21 cellular contexts compared by ENCODE assay signal in the genomic region with DNA sequence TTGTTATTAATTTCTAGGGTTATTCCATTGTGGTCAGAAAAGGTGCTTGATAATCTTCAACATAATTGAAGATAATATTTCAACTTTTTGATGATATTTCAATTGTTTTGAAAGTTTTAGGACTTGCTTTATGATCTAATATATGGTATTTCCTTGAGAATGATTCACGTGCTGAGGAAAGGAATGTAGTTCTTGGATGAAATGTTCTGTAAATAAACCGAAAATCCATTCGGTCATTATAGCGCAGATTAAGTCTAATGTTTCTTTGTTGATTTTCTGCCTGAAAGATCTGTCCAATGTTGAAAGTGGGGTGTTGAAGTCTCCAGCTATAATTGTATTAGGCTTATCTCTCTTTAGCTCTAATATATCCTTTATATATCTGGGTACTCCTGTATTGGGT.
DNase-seq lines count a peak whose midpoint lies in the region; FAIRE-seq and TF ChIP-seq lines count a peak whose summit lies in the region.
"Had no signal": no experiment of that assay in that cellular context is flagged by ENCODE, and none has a peak within 500 bp of the region (broad histone marks: within the 10 kb centered on the region; RNA-seq: fewer than 3 reads in every experiment).

No MANE protein-coding gene starts in this region.

- no peaks in the 10 kb centered on the region for H3K79me2 ChIP-seq in SK-N-SH (ENCODE audit: insufficient read depth)

- no TSS peak for BruUV-seq in Caco-2 (replicated peaks; lab: Mats Ljungman, UMichigan)

- no peak overlapping the region for H3K9ac ChIP-seq in kidney (ENCODE audit: low read length in 2 of 2)
- H3K9ac ChIP-seq in SK-N-SH: no peak overlapping the region
- H3K9ac ChIP-seq: GM23248 had no signal

- no peaks in the 10 kb centered on the region for H3F3A ChIP-seq in SK-N-SH (replicated peaks; ENCODE audit: insufficient read depth)

- H3K9me2 ChIP-seq in SK-N-SH: no peaks in the 10 kb centered on the region

- H3K27me3 ChIP-seq in Caco-2 (replicated peaks; ENCODE audit: control insufficient read depth, insufficient read depth, low read length): no peaks in the 10 kb centered on the region
- no peaks in the 10 kb centered on the region for H3K27me3 ChIP-seq in SK-N-SH (ENCODE audit: insufficient read depth)

- CTCF ChIA-PET in Caco-2 (lab: Charles Lee) (no interaction called here), SK-N-SH (lab: Yijun Ruan, JAX) (no interaction called here)

- 89% methylated on average over 4 of the region's 4 CpGs for WGBS in SK-N-SH (ENCODE audit: low lambda C conversion rate)

- TF ChIP-seq EP300 in SK-N-SH (IDR thresholded peaks at IDR 0.05; ENCODE audit: borderline replicate concordance in 1 of 2, low read depth in 1 of 2, low read length in 1 of 2): no peak

- H3K4me1 ChIP-seq in Caco-2 (peaks cover 6% of the 10 kb centered on the region), kidney (ENCODE audit: control insufficient read depth in 1 of 2, insufficient read depth in 1 of 2, low read depth in 1 of 2, low read length in 2 of 2) (no peaks in the 10 kb centered on the region), SK-N-SH (ENCODE audit: control insufficient read depth in 1 of 2, insufficient read depth in 2 of 2, low read depth in 1 of 2, low read length in 1 of 2) (no peaks in the 10 kb centered on the region)

- no peak for TF ChIP-seq RAD21 in SK-N-SH (IDR thresholded peaks at IDR 0.05; ENCODE audit: low read length)

- peaks cover 28% of the 10 kb centered on the region for H3K4me1 Mint-ChIP-seq in osteocyte (ENCODE audit: unreplicated experiment)
- H3K4me1 Mint-ChIP-seq in Caco-2 (ENCODE audit: low read depth, unreplicated experiment): peaks cover 11% of the 10 kb centered on the region
- H3K4me1 Mint-ChIP-seq: CD4-positive, alpha-beta memory T cell had no signal

- H3K4me3 Mint-ChIP-seq in osteocyte (ENCODE audit: unreplicated experiment) (no peak overlapping the region), Caco-2 (ENCODE audit: unreplicated experiment) (no peak overlapping the region)
- H3K4me3 Mint-ChIP-seq: CD4-positive, alpha-beta memory T cell had no signal

- no peaks in the 10 kb centered on the region for H4K20me1 ChIP-seq in SK-N-SH (ENCODE audit: insufficient read depth)

- H3K9me3 ChIP-seq in Caco-2 (0 out of 2 replicates have a peak, but pooled peaks cover 4% of the 10 kb centered on the region), kidney (ENCODE audit: control insufficient read depth in 1 of 2, low read length in 2 of 2) (no peaks in the 10 kb centered on the region), SK-N-SH (peaks cover 4% of the 10 kb centered on the region)

- FAIRE-seq in kidney (lab: Jason Lieb, UNC): no peak
- FAIRE-seq: GM12891, GM18507, GM19239, H1 had no signal

- TF ChIP-seq CTCF in choroid plexus epithelial cell (conservative IDR thresholded peaks at IDR 0.05; ENCODE audit: low read depth, low read length) (no peak), osteocyte (IDR thresholded peaks at IDR 0.05) (no peak), Caco-2 (IDR thresholded peaks at IDR 0.05; ENCODE audit: insufficient read depth in 1 of 2, low read depth in 1 of 2, low read length in 1 of 2, severe bottlenecking in 1 of 2, unreplicated experiment in 1 of 2) (no peak), kidney (IDR thresholded peaks at IDR 0.05; ENCODE audit: borderline replicate concordance, extremely low read depth, insufficient read depth) (no peak), SK-N-SH (IDR thresholded peaks at IDR 0.05) (no peak)

- H3K9me3 Mint-ChIP-seq in osteocyte (ENCODE audit: unreplicated experiment) (peaks cover 17% of the 10 kb centered on the region), Caco-2 (ENCODE audit: unreplicated experiment) (peaks cover 30% of the 10 kb centered on the region)

- peak; percentile 5 for DNase-seq in EH (ENCODE audit: low read depth)
- peak; percentile 43 for DNase-seq in choroid plexus epithelial cell (ENCODE audit: low read depth)
- DNase-seq in fibroblast of gingiva (ENCODE audit: low read depth): peak; percentile 39
- no peak for DNase-seq in osteocyte (ENCODE audit: extremely low spot score, unreplicated experiment)
- no peak for DNase-seq in 8988T
- DNase-seq in Caco-2: no peak
- no peak for DNase-seq in kidney
- DNase-seq in SK-N-SH: no peak
- DNase-seq: ACHN; C1 segment of cervical spinal cord; CD4-positive, alpha-beta memory T cell; COR-L47; DMS79; GF-D8; GM23248; H7; HCEC 1CT had no signal

- POLR2A ChIA-PET in Caco-2 (lab: Charles Lee) (no interaction called here), SK-N-SH (lab: Yijun Ruan, JAX) (no interaction called here)

- no peak overlapping the region for H3K4me2 ChIP-seq in SK-N-SH

- H3K4me3 ChIP-seq in choroid plexus epithelial cell (ENCODE audit: low read depth, low read length): no peak overlapping the region
- H3K4me3 ChIP-seq in Caco-2 (ENCODE audit: low read depth, low read length): no peak overlapping the region
- H3K4me3 ChIP-seq in kidney (ENCODE audit: low read length in 2 of 2): no peak overlapping the region
- H3K4me3 ChIP-seq in SK-N-SH (ENCODE audit: low read depth in 2 of 2, low read length in 1 of 2): no peak overlapping the region
- H3K4me3 ChIP-seq: GM23248 had no signal

- no peak overlapping the region for H2AFZ ChIP-seq in SK-N-SH (ENCODE audit: low read depth)
- H2AFZ ChIP-seq: GM23248 had no signal

- intact Hi-C loops in Caco-2 (cut with micrococcal nuclease; ENCODE audit: unreplicated experiment): no loop called here
- intact Hi-C loops in kidney (cut with DNase I): no loop called here

- no peaks in the 10 kb centered on the region for H3K36me3 ChIP-seq in Caco-2 (ENCODE audit: control insufficient read depth, insufficient read depth, low read length)
- no peaks in the 10 kb centered on the region for H3K36me3 ChIP-seq in kidney (ENCODE audit: control insufficient read depth in 1 of 2, insufficient read depth in 2 of 2, low read length in 2 of 2)
- no peaks in the 10 kb centered on the region for H3K36me3 ChIP-seq in SK-N-SH (replicated peaks in 1 of 2; ENCODE audit: control insufficient read depth in 1 of 2, insufficient read depth in 2 of 2, low read length in 1 of 2)

- H3K27ac ChIP-seq in kidney (ENCODE audit: low read depth in 2 of 2, low read length in 2 of 2): no peak overlapping the region
- H3K27ac ChIP-seq in SK-N-SH (ENCODE audit: low read depth in 2 of 2, low read length in 1 of 2): no peak overlapping the region
- H3K27ac ChIP-seq: GM23248 had no signal

- H3K36me3 Mint-ChIP-seq in osteocyte (ENCODE audit: unreplicated experiment): peaks cover 12% of the 10 kb centered on the region
- H3K36me3 Mint-ChIP-seq in Caco-2 (ENCODE audit: insufficient read depth, unreplicated experiment): no peaks in the 10 kb centered on the region
- H3K36me3 Mint-ChIP-seq: CD4-positive, alpha-beta memory T cell had no signal

- H3K27ac Mint-ChIP-seq in osteocyte (ENCODE audit: unreplicated experiment) (peak overlapping the region; percentile 56), Caco-2 (ENCODE audit: unreplicated experiment) (no peak overlapping the region)
- H3K27ac Mint-ChIP-seq: CD4-positive, alpha-beta memory T cell had no signal

- no peaks in the 10 kb centered on the region for H3K27me3 Mint-ChIP-seq in osteocyte (ENCODE audit: unreplicated experiment)
- H3K27me3 Mint-ChIP-seq in Caco-2 (ENCODE audit: insufficient read depth, unreplicated experiment): no peaks in the 10 kb centered on the region

TF ChIP-seq in SK-N-SH, 30 proteins besides CTCF, POLR2A, EP300 and RAD21:
- TF ChIP-seq TCF12 (IDR thresholded peaks at IDR 0.05): no peak
- no peak for TF ChIP-seq RXRA (IDR thresholded peaks at IDR 0.05; ENCODE audit: borderline replicate concordance, low read depth)
- no peak for TF ChIP-seq MXI1 (IDR thresholded peaks at IDR 0.05; ENCODE audit: low read depth, low read length)
TF ChIP-seq in SK-N-SH: peak in this region for 0.

Comparison
In these comparisons a context has a peak if more than half of its experiments do, and no peak if none do; other contexts are left out.
1. DNase-seq: peak in EH (single experiment), choroid plexus epithelial cell (single experiment) and fibroblast of gingiva (single experiment); none in osteocyte (single experiment), 8988T (single experiment), Caco-2 (0 of 2), kidney (single experiment) and SK-N-SH (single experiment).